Comparison of ENCODE assay signal across 30 cellular contexts in genomic region chr4:81410695-81411094, GRCh38.
"Had no signal": no experiment of that assay in that cellular context is flagged by ENCODE, and none has a peak within 500 bp of the region (broad histone marks: within the 10 kb centered on the region; RNA-seq: fewer than 3 reads in every experiment).

No MANE protein-coding gene starts in this region.

- H3K4me3 ChIP-seq: coronary artery, dorsolateral prefrontal cortex, gastrocnemius medialis, left ventricle myocardium inferior, lung, skin epidermis, vagina had no signal

- H3K27ac ChIP-seq: brain microvascular endothelial cell, coronary artery, gastrocnemius medialis, left ventricle myocardium inferior, neutrophil, skin epidermis, vagina had no signal

- DNase-seq: activated CD4-positive, alpha-beta memory T cell treated with anti-CD3 and anti-CD28 coated beads for 36 hours; activated CD4-positive, alpha-beta T cell treated with anti-CD3 and anti-CD28 coated beads, Interleukin-2, amount 10 ng/mL, durations not matched to agents 24 days and 14 days; activated CD8-positive, alpha-beta memory T cell treated with anti-CD3 and anti-CD28 coated beads, Interleukin-2, amount 50 U/mL, for 4 hours; activated effector memory CD4-positive, alpha-beta T cell treated with anti-CD3 and anti-CD28 coated beads, Interleukin-2, amount 50 U/mL, for 16 hours; activated naive CD4-positive, alpha-beta T cell treated with anti-CD3 and anti-CD28 coated beads, Interleukin-2, amount 10 ng/mL, durations not matched to agents 7 days and 5 days; activated T-cell treated with anti-CD3 and anti-CD28 coated beads, Interleukin-2, amount 50 U/mL, for 1 hour; amniotic stem cell; brain microvascular endothelial cell; dorsolateral prefrontal cortex; effector memory CD4-positive, alpha-beta T cell; gastrocnemius medialis; glutamatergic neuron; left ventricle myocardium inferior; stimulated activated CD4-positive, alpha-beta T cell treated with anti-CD3 and anti-CD28 coated beads, Interleukin-12 subunit alpha, Interleukin-12 subunit beta, amount 100 ng/mL, for 4 hours; stimulated activated CD4-positive, alpha-beta T cell treated with anti-CD3 and anti-CD28 coated beads, Interleukin-4, amount 100 ng/mL, for 1 hour; T-helper 17 cell; T1000 had no signal

- H3K27me3 ChIP-seq: brain microvascular endothelial cell, dorsolateral prefrontal cortex, gastrocnemius medialis, neutrophil, vagina had no signal

- H3K4me1 ChIP-seq: gastrocnemius medialis, vagina had no signal

- FAIRE-seq: astrocyte, islet of Langerhans had no signal

- H3K36me3 ChIP-seq: brain microvascular endothelial cell, gastrocnemius medialis, left ventricle myocardium inferior, neutrophil, vagina had no signal

- H3K9me3 Mint-ChIP-seq: activated CD4-positive, alpha-beta memory T cell treated with anti-CD3 and anti-CD28 coated beads for 36 hours; activated naive CD4-positive, alpha-beta T cell treated with anti-CD3 and anti-CD28 coated beads, Interleukin-2, amount 10 ng/mL, durations not matched to agents 7 days and 5 days; activated T-helper 1 cell treated with anti-CD3 and anti-CD28 coated beads, Interleukin-12 subunit alpha, Interleukin-12 subunit beta, Interleukin-2, Interleukin-4 antibody, amounts not matched to agents 30 ng/mL and 10 ng/mL and 1 ng/mL, durations not matched to agents 14 hours and 24 hours and 36 hours; stimulated activated naive CD8-positive, alpha-beta T cell treated with anti-CD3 and anti-CD28 coated beads, Interleukin-15, Interleukin-2, amounts not matched to agents 100 ng/mL and 50 ng/mL, for 24 hours had no signal

- H3K36me3 Mint-ChIP-seq: activated CD4-positive, alpha-beta memory T cell treated with anti-CD3 and anti-CD28 coated beads for 36 hours; activated naive CD4-positive, alpha-beta T cell treated with anti-CD3 and anti-CD28 coated beads, Interleukin-2, amount 10 ng/mL, durations not matched to agents 7 days and 5 days; type B pancreatic cell had no signal

- H3K9me3 ChIP-seq: gastrocnemius medialis, left ventricle myocardium inferior, neutrophil, vagina had no signal

- H3K27ac Mint-ChIP-seq: activated CD4-positive, alpha-beta memory T cell treated with anti-CD3 and anti-CD28 coated beads for 36 hours; activated CD4-positive, alpha-beta T cell treated with anti-CD3 and anti-CD28 coated beads, Interleukin-2, amount 10 ng/mL, durations not matched to agents 24 days and 14 days; activated naive CD4-positive, alpha-beta T cell treated with anti-CD3 and anti-CD28 coated beads, Interleukin-2, amount 10 ng/mL, durations not matched to agents 7 days and 5 days; activated T-helper 1 cell treated with anti-CD3 and anti-CD28 coated beads, Interleukin-12 subunit alpha, Interleukin-12 subunit beta, Interleukin-2, Interleukin-4 antibody, amounts not matched to agents 30 ng/mL and 10 ng/mL and 1 ng/mL, durations not matched to agents 14 hours and 24 hours and 36 hours; nephron; progenitor cell of endocrine pancreas; stimulated activated naive CD8-positive, alpha-beta T cell treated with anti-CD3 and anti-CD28 coated beads, Interleukin-15, Interleukin-2, amounts not matched to agents 100 ng/mL and 50 ng/mL, for 24 hours; T-helper 17 cell; type B pancreatic cell had no signal

- H3K27me3 Mint-ChIP-seq: activated CD4-positive, alpha-beta memory T cell treated with anti-CD3 and anti-CD28 coated beads for 36 hours; activated CD4-positive, alpha-beta T cell treated with anti-CD3 and anti-CD28 coated beads, Interleukin-2, amount 10 ng/mL, durations not matched to agents 24 days and 14 days; activated naive CD4-positive, alpha-beta T cell treated with anti-CD3 and anti-CD28 coated beads, Interleukin-2, amount 10 ng/mL, durations not matched to agents 7 days and 5 days; stimulated activated naive CD8-positive, alpha-beta T cell treated with anti-CD3 and anti-CD28 coated beads, Interleukin-15, Interleukin-2, amounts not matched to agents 100 ng/mL and 50 ng/mL, for 24 hours had no signal

- ATAC-seq: gastrocnemius medialis, sciatic nerve, T-helper 17 cell had no signal

- H3K4me3 Mint-ChIP-seq: activated CD4-positive, alpha-beta memory T cell treated with anti-CD3 and anti-CD28 coated beads for 36 hours; activated CD4-positive, alpha-beta T cell treated with anti-CD3 and anti-CD28 coated beads, Interleukin-2, amount 10 ng/mL, durations not matched to agents 24 days and 14 days; activated naive CD4-positive, alpha-beta T cell treated with anti-CD3 and anti-CD28 coated beads, Interleukin-2, amount 10 ng/mL, durations not matched to agents 7 days and 5 days; activated T-helper 1 cell treated with anti-CD3 and anti-CD28 coated beads, Interleukin-12 subunit alpha, Interleukin-12 subunit beta, Interleukin-2, Interleukin-4 antibody, amounts not matched to agents 30 ng/mL and 10 ng/mL and 1 ng/mL, durations not matched to agents 14 hours and 24 hours and 36 hours; nephron; stimulated activated naive CD8-positive, alpha-beta T cell treated with anti-CD3 and anti-CD28 coated beads, Interleukin-15, Interleukin-2, amounts not matched to agents 100 ng/mL and 50 ng/mL, for 24 hours; T-helper 17 cell; type B pancreatic cell had no signal
